In the genomic region with DNA sequence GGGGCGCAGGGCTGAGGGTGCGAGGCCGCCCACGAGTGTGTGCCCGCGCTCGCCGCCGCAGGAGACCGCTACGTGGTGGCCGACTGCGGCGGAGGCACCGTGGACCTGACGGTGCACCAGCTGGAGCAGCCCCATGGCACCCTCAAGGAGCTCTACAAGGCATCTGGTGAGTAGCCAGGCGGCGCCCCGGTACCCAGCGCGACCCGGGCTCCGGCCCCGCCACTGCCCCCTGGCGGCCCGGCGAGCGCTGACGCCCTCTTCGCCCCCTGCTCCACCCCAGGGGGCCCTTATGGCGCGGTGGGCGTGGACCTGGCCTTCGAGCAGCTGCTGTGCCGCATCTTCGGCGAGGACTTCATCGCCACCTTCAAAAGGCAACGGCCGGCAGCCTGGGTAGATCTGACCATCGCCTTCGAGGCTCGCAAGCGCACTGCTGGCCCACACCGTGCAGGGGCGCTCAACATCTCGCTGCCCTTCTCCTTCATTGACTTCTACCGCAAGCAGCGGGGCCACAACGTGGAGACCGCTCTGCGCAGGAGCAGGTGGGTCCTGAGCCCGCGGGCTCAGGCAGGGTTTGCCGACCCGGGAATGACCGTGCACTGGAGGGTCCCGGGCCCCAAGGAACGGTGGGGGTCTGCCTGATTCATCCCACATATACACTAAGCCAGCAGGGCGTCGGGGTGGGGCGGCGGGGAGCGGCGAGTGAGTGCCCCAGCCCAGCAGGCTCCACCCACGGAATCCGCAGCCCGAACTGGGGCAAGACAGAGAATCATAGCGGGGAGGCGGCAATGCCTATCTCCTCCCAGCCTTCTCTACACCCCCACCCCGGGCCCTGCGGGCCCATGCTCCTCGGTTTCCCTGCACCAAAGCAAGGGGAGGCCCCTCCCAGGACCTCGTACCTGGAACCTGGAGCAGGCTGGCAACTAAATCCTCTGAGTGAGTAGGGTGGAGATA, we compare ENCODE assay signal across 1 cellular context.
TF ChIP-seq lines count a peak whose summit lies in the region.

No MANE protein-coding gene starts in this region.

TF ChIP-seq in HepG2, 621 proteins besides CTCF, POLR2A, EP300 and RAD21 (continued from another document and continues in another):
- TF ChIP-seq ZNF318 (CRISPR knock-in tag; IDR thresholded peaks at IDR 0.05), result 0 out of 2 replicates have a peak, but pooled peaks have one; percentile 3
- no peak for TF ChIP-seq MNT (IDR thresholded peaks at IDR 0.05)
- TF ChIP-seq, protein P1, sequence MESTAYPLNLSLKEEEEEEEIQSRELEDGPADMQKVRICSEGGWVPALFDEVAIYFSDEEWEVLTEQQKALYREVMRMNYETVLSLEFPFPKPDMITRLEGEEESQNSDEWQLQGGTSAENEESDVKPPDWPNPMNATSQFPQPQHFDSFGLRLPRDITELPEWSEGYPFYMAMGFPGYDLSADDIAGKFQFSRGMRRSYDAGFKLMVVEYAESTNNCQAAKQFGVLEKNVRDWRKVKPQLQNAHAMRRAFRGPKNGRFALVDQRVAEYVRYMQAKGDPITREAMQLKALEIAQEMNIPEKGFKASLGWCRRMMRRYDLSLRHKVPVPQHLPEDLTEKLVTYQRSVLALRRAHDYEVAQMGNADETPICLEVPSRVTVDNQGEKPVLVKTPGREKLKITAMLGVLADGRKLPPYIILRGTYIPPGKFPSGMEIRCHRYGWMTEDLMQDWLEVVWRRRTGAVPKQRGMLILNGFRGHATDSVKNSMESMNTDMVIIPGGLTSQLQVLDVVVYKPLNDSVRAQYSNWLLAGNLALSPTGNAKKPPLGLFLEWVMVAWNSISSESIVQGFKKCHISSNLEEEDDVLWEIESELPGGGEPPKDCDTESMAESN (CRISPR knock-in tag; conservative IDR thresholded peaks at IDR 0.05), result peak; percentile 82; the same call in 1 of the 2 replicates
- no peak for TF ChIP-seq RAD51 (IDR thresholded peaks at IDR 0.05; ENCODE audit: borderline replicate concordance)
- TF ChIP-seq, protein P2, sequence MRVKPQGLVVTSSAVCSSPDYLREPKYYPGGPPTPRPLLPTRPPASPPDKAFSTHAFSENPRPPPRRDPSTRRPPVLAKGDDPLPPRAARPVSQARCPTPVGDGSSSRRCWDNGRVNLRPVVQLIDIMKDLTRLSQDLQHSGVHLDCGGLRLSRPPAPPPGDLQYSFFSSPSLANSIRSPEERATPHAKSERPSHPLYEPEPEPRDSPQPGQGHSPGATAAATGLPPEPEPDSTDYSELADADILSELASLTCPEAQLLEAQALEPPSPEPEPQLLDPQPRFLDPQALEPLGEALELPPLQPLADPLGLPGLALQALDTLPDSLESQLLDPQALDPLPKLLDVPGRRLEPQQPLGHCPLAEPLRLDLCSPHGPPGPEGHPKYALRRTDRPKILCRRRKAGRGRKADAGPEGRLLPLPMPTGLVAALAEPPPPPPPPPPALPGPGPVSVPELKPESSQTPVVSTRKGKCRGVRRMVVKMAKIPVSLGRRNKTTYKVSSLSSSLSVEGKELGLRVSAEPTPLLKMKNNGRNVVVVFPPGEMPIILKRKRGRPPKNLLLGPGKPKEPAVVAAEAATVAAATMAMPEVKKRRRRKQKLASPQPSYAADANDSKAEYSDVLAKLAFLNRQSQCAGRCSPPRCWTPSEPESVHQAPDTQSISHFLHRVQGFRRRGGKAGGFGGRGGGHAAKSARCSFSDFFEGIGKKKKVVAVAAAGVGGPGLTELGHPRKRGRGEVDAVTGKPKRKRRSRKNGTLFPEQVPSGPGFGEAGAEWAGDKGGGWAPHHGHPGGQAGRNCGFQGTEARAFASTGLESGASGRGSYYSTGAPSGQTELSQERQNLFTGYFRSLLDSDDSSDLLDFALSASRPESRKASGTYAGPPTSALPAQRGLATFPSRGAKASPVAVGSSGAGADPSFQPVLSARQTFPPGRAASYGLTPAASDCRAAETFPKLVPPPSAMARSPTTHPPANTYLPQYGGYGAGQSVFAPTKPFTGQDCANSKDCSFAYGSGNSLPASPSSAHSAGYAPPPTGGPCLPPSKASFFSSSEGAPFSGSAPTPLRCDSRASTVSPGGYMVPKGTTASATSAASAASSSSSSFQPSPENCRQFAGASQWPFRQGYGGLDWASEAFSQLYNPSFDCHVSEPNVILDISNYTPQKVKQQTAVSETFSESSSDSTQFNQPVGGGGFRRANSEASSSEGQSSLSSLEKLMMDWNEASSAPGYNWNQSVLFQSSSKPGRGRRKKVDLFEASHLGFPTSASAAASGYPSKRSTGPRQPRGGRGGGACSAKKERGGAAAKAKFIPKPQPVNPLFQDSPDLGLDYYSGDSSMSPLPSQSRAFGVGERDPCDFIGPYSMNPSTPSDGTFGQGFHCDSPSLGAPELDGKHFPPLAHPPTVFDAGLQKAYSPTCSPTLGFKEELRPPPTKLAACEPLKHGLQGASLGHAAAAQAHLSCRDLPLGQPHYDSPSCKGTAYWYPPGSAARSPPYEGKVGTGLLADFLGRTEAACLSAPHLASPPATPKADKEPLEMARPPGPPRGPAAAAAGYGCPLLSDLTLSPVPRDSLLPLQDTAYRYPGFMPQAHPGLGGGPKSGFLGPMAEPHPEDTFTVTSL (CRISPR knock-in tag; IDR thresholded peaks at IDR 0.05; ENCODE audit: borderline replicate concordance), result no peak
- peak; percentile 57; the same call in 1 of the 2 replicates for TF ChIP-seq ZNF580 (CRISPR knock-in tag; IDR thresholded peaks at IDR 0.05; ENCODE audit: borderline replicate concordance, low read depth)
- TF ChIP-seq ATF5 (CRISPR knock-in tag; IDR thresholded peaks at IDR 0.05; ENCODE audit: low read depth), result 0 out of 2 replicates have a peak, but pooled peaks have one; percentile 23
- peak; percentile 60; the same call in 1 of the 2 replicates for TF ChIP-seq NFIB (CRISPR knock-in tag; IDR thresholded peaks at IDR 0.05; ENCODE audit: borderline replicate concordance)
- TF ChIP-seq ZNF619 (CRISPR knock-in tag; IDR thresholded peaks at IDR 0.05), result 0 out of 2 replicates have a peak, but pooled peaks have one; percentile 67
- TF ChIP-seq, protein P3, sequence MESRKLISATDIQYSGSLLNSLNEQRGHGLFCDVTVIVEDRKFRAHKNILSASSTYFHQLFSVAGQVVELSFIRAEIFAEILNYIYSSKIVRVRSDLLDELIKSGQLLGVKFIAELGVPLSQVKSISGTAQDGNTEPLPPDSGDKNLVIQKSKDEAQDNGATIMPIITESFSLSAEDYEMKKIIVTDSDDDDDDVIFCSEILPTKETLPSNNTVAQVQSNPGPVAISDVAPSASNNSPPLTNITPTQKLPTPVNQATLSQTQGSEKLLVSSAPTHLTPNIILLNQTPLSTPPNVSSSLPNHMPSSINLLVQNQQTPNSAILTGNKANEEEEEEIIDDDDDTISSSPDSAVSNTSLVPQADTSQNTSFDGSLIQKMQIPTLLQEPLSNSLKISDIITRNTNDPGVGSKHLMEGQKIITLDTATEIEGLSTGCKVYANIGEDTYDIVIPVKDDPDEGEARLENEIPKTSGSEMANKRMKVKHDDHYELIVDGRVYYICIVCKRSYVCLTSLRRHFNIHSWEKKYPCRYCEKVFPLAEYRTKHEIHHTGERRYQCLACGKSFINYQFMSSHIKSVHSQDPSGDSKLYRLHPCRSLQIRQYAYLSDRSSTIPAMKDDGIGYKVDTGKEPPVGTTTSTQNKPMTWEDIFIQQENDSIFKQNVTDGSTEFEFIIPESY (CRISPR knock-in tag; IDR thresholded peaks at IDR 0.05), result peak; percentile 80
- TF ChIP-seq ZNF724P (CRISPR knock-in tag; IDR thresholded peaks at IDR 0.05; ENCODE audit: borderline replicate concordance), result peak; percentile 67; the same call in 1 of the 2 replicates
- peak; percentile 81; the same call in 1 of the 2 replicates for TF ChIP-seq ERF (CRISPR knock-in tag; IDR thresholded peaks at IDR 0.05)
- no peak for TF ChIP-seq TCF7L2 (IDR thresholded peaks at IDR 0.05; ENCODE audit: low read depth, low read length)
- TF ChIP-seq MYC (CRISPR knock-in tag; IDR thresholded peaks at IDR 0.05; ENCODE audit: borderline replicate concordance), result peak; percentile 85
- TF ChIP-seq TRIM24 (CRISPR knock-in tag; IDR thresholded peaks at IDR 0.05), result no peak
- 0 out of 2 replicates have a peak, but pooled peaks have one; percentile 6 for TF ChIP-seq STAT5B (CRISPR knock-in tag; IDR thresholded peaks at IDR 0.05)
